In the genomic region with DNA sequence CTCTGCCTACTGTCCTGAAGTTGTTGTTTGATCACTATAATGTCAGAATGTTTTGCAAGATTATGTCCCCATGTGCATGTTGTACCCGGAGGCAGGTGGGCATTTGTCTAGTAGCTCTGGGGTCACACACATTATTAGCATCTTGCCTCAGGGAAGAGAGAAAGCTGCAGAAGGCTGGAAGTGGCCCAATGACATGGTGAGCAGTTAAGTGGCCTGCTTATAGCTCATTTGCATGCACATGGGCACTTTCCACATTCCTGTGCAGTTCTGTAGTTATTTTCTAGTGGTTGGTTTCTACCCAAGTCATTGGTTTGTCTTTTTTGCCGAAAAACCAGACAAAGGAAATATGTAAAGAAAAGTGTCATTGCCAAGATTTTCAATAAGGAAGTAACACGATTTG, we compare ENCODE assay signal across 27 cellular contexts.
"Had no signal": no experiment of that assay in that cellular context is flagged by ENCODE, and none has a peak within 500 bp of the region (broad histone marks: within the 10 kb centered on the region; RNA-seq: fewer than 3 reads in every experiment).

No MANE protein-coding gene starts in this region.

- DNase-seq: cerebellar nuclear complex; dorsolateral prefrontal cortex; effector CD4-positive, alpha-beta T cell; gastrocnemius medialis; heart right ventricle; hippocampal formation; left cardiac atrium; left lung; mesendoderm; naive thymus-derived CD8-positive, alpha-beta T cell; nephron progenitor cell; nucleus accumbens; ovary; posterior cingulate gyrus; psoas muscle; retina; right lobe of liver; small intestine; stimulated activated CD4-positive, alpha-beta T cell treated with anti-CD3 and anti-CD28 coated beads, Interleukin-12 subunit alpha, Interleukin-12 subunit beta, amount 100 ng/mL, for 4 hours; stimulated activated CD4-positive, alpha-beta T cell treated with anti-CD3 and anti-CD28 coated beads, Interleukin-4, amount 100 ng/mL, for 24 hours; stimulated activated naive CD4-positive, alpha-beta T cell treated with Interleukin-2 at 50 U/mL for 16 hours; stomach; upper lobe of left lung; uterus had no signal

- H3K9me3 ChIP-seq: gastrocnemius medialis, heart right ventricle, left lung, ovary, psoas muscle, right lobe of liver, stomach, thoracic aorta, tibial nerve, upper lobe of left lung, uterus had no signal

- H3K4me3 ChIP-seq: dorsolateral prefrontal cortex, gastrocnemius medialis, heart right ventricle, left lung, ovary, psoas muscle, right lobe of liver, stomach, thoracic aorta, tibial nerve, upper lobe of left lung, uterus had no signal

- H3K27me3 ChIP-seq: dorsolateral prefrontal cortex, gastrocnemius medialis, heart right ventricle, ovary, right lobe of liver, tibial nerve, upper lobe of left lung, uterus had no signal

- H3K4me3 Mint-ChIP-seq: naive thymus-derived CD8-positive, alpha-beta T cell; nephron progenitor cell; stimulated activated effector memory CD8-positive, alpha-beta T cell treated with anti-CD3 and anti-CD28 coated beads, Interleukin-12 subunit alpha, Interleukin-12 subunit beta, amount 100 ng/mL, for 72 hours had no signal

- ATAC-seq: heart right ventricle; left cardiac atrium; left lung; naive thymus-derived CD8-positive, alpha-beta T cell; psoas muscle; right lobe of liver had no signal

- H3K36me3 Mint-ChIP-seq: naive thymus-derived CD8-positive, alpha-beta T cell; stimulated activated effector memory CD8-positive, alpha-beta T cell treated with anti-CD3 and anti-CD28 coated beads, Interleukin-12 subunit alpha, Interleukin-12 subunit beta, amount 100 ng/mL, for 72 hours had no signal

- H3K4me1 Mint-ChIP-seq: nephron progenitor cell; stimulated activated effector memory CD8-positive, alpha-beta T cell treated with anti-CD3 and anti-CD28 coated beads, Interleukin-12 subunit alpha, Interleukin-12 subunit beta, amount 100 ng/mL, for 72 hours had no signal

- H3K4me1 ChIP-seq: left lung, psoas muscle, right lobe of liver, upper lobe of left lung, uterus had no signal

- H3K27ac ChIP-seq: heart right ventricle, left lung, ovary, psoas muscle, right lobe of liver, stomach, upper lobe of left lung, uterus had no signal

- H3K27ac Mint-ChIP-seq: naive thymus-derived CD8-positive, alpha-beta T cell; stimulated activated effector memory CD8-positive, alpha-beta T cell treated with anti-CD3 and anti-CD28 coated beads, Interleukin-12 subunit alpha, Interleukin-12 subunit beta, amount 100 ng/mL, for 72 hours had no signal

- H3K9me3 Mint-ChIP-seq: naive thymus-derived CD8-positive, alpha-beta T cell; nephron progenitor cell; stimulated activated effector memory CD8-positive, alpha-beta T cell treated with anti-CD3 and anti-CD28 coated beads, Interleukin-12 subunit alpha, Interleukin-12 subunit beta, amount 100 ng/mL, for 72 hours had no signal
